In the genomic region with DNA sequence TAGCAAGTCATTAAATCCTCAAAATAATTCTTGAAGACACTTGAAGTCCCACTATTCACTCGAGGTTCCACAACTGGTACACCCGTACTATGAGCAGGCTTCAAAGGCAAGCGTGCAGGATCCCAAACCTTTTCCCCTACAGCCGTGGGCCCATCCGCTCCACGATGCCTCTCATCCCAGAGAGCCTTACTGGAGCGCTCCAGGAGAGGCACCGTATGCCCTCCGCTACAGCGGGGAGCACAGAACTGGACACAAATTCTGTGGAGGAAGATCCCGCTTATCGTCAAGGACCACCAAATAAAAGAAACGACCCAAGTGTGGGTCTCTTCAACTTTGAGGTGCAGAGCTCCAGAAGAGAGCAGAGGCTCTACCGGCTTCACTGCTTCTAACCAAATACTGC, we compare ENCODE assay signal across 8 cellular contexts. TPM values are rescaled to one million over a fixed set of nuclear protein-coding genes. Genes with fewer than 3 reads are reported as not detected.
DNase-seq lines count a peak whose midpoint lies in the region; ATAC-seq, FAIRE-seq and TF ChIP-seq lines count a peak whose summit lies in the region.

No MANE protein-coding gene starts in this region.

- intact Hi-C loops in activated CD4-positive, alpha-beta T cell treated with anti-CD3 and anti-CD28 coated beads, Interleukin-2, amount 10 ng/mL, durations not matched to agents 24 days and 14 days (cut with micrococcal nuclease), result loop anchor here (1.0 to 5.0 kb wide), 3 partner anchors 26 to 183 kb away; a partner anchor contains a TSS
- intact Hi-C loops in transverse colon (cut with DNase I; ENCODE audit: low total_unique reads), result no loop called here

- H3K9ac ChIP-seq in liver (ENCODE audit: low read depth in 1 of 2, low read length in 2 of 2), result peak overlapping the region; percentile 73 to 88

- no peak for FAIRE-seq in RCC 7860 (lab: Jason Lieb, UNC)

- no peak for TF ChIP-seq RAD21 in liver (IDR thresholded peaks at IDR 0.05)

- H3K27ac ChIP-seq in liver (ENCODE audit: low read depth in 1 of 2, low read length in 2 of 2), result peak overlapping the region; percentile 18 to 66
- peak overlapping the region; percentile 49 to 87 (median 80) for H3K27ac ChIP-seq in transverse colon

- peaks cover 15% of the 10 kb centered on the region for H3K4me1 Mint-ChIP-seq in activated CD4-positive, alpha-beta T cell treated with anti-CD3 and anti-CD28 coated beads, Interleukin-2, amount 10 ng/mL, durations not matched to agents 24 days and 14 days

- no peaks in the 10 kb centered on the region for H3K27me3 Mint-ChIP-seq in activated CD4-positive, alpha-beta T cell treated with anti-CD3 and anti-CD28 coated beads, Interleukin-2, amount 10 ng/mL, durations not matched to agents 24 days and 14 days

- in situ Hi-C loops in astrocyte of the cerebellum (cut with HindIII; ENCODE audit: low sequenced_read_pairs), result loop anchor here (25.0 kb wide), 1 partner anchor 186 kb away; a partner anchor contains a TSS
- in situ Hi-C loops in transverse colon (cut with MboI; ENCODE audit: low pct_ligation_motif_present in 1 of 4, low pct_unique_long_range_greater_than_20kb in 1 of 4, low sequenced_read_pairs in 3 of 4), result loop anchor here in 1 of 4 donors (25.0 kb wide), 1 partner anchor 111 kb away; no protein-coding TSS in a partner anchor

- peaks cover 3 to 20% (median 14%) of the 10 kb centered on the region in 4 donors for H3K4me1 ChIP-seq in liver (ENCODE audit: control insufficient read depth in 4 of 4, insufficient read depth in 4 of 4, low read length in 3 of 4)
- peaks cover 7 to 18% (median 15%) of the 10 kb centered on the region in 4 donors for H3K4me1 ChIP-seq in transverse colon

- H3K9me3 Mint-ChIP-seq in activated CD4-positive, alpha-beta T cell treated with anti-CD3 and anti-CD28 coated beads, Interleukin-2, amount 10 ng/mL, durations not matched to agents 24 days and 14 days, result no peaks in the 10 kb centered on the region

- peak; percentile 63 for DNase-seq in activated CD4-positive, alpha-beta T cell treated with anti-CD3 and anti-CD28 coated beads, Interleukin-2, amount 10 ng/mL, durations not matched to agents 24 days and 14 days
- DNase-seq in activated CD4-positive, alpha-beta T cell treated with anti-CD3 and anti-CD28 coated beads for 4 hours, result no peak
- DNase-seq in astrocyte of the cerebellum (ENCODE audit: low read depth) (no peak), transverse colon (no peak), NCI-H1105 treated with DMSO at 0.1 percent for 48 hours (lab: John Stamatoyannopoulos, UW) (no peak), RCC 7860 (ENCODE audit: low spot score) (no peak)

- H3K27ac Mint-ChIP-seq in activated CD4-positive, alpha-beta T cell treated with anti-CD3 and anti-CD28 coated beads, Interleukin-2, amount 10 ng/mL, durations not matched to agents 24 days and 14 days, result peak overlapping the region; percentile 95

- H3K4me3 ChIP-seq in astrocyte of the cerebellum (ENCODE audit: low read depth, low read length) (peak overlapping the region; percentile 81), liver (ENCODE audit: low read depth in 1 of 3, low read length in 3 of 3) (peak overlapping the region; percentile 77 to 98 (median 97)), transverse colon (peak overlapping the region; percentile 57 to 94 (median 78))

- WGBS in liver, result under 1% methylated on average over 14 of the region's 14 CpGs
- WGBS in transverse colon (ENCODE audit: low coverage in 1 of 2), 2 donors, result 0% methylated on average over 11 of the region's 14 CpGs; no CpG with 5 or more reads in 1 of the 2 donors

- H3K4me3 Mint-ChIP-seq in activated CD4-positive, alpha-beta T cell treated with anti-CD3 and anti-CD28 coated beads, Interleukin-2, amount 10 ng/mL, durations not matched to agents 24 days and 14 days, result peak overlapping the region; percentile 95

- TF ChIP-seq CTCF in astrocyte of the cerebellum (IDR thresholded peaks at IDR 0.05; ENCODE audit: low read depth, low read length, missing control alignments) (no peak), liver (IDR thresholded peaks at IDR 0.05; ENCODE audit: low read depth, low read length, missing input control) (no peak), transverse colon (IDR thresholded peaks at IDR 0.05) (no peak)

- H3K27me3 ChIP-seq in liver (ENCODE audit: control insufficient read depth in 4 of 4, insufficient read depth in 4 of 4, low read length in 3 of 4) (no peaks in the 10 kb centered on the region), transverse colon (no peaks in the 10 kb centered on the region)

- TF ChIP-seq EP300 in transverse colon (IDR thresholded peaks at IDR 0.05; ENCODE audit: low read depth), result no peak

- H3K36me3 ChIP-seq in liver (ENCODE audit: control insufficient read depth in 4 of 4, insufficient read depth in 3 of 4, low read depth in 1 of 4, low read length in 3 of 4) (peaks cover 15 to 33% (median 21%) of the 10 kb centered on the region in 4 donors), transverse colon (peaks cover 0 to 19% (median 6%) of the 10 kb centered on the region in 4 donors)

- no peak for TF ChIP-seq POLR2A in transverse colon (IDR thresholded peaks at IDR 0.05)

- H3K9me3 ChIP-seq in liver (ENCODE audit: control insufficient read depth in 4 of 4, low read length in 3 of 4) (no peaks in the 10 kb centered on the region), transverse colon (no peaks in the 10 kb centered on the region)

- ATAC-seq in GM21367 (IDR thresholded peaks at IDR 0.05; ENCODE audit: unreplicated experiment), result no peak

- H3K36me3 Mint-ChIP-seq in activated CD4-positive, alpha-beta T cell treated with anti-CD3 and anti-CD28 coated beads, Interleukin-2, amount 10 ng/mL, durations not matched to agents 24 days and 14 days (ENCODE audit: low read depth), result peaks cover 45% of the 10 kb centered on the region

TF ChIP-seq in liver, 16 proteins besides CTCF, POLR2A, EP300 and RAD21 (continues in another document):
- no peak for TF ChIP-seq HNF4A (conservative IDR thresholded peaks at IDR 0.05)
- TF ChIP-seq RXRA (IDR thresholded peaks at IDR 0.05), result no peak
- TF ChIP-seq, protein P1, sequence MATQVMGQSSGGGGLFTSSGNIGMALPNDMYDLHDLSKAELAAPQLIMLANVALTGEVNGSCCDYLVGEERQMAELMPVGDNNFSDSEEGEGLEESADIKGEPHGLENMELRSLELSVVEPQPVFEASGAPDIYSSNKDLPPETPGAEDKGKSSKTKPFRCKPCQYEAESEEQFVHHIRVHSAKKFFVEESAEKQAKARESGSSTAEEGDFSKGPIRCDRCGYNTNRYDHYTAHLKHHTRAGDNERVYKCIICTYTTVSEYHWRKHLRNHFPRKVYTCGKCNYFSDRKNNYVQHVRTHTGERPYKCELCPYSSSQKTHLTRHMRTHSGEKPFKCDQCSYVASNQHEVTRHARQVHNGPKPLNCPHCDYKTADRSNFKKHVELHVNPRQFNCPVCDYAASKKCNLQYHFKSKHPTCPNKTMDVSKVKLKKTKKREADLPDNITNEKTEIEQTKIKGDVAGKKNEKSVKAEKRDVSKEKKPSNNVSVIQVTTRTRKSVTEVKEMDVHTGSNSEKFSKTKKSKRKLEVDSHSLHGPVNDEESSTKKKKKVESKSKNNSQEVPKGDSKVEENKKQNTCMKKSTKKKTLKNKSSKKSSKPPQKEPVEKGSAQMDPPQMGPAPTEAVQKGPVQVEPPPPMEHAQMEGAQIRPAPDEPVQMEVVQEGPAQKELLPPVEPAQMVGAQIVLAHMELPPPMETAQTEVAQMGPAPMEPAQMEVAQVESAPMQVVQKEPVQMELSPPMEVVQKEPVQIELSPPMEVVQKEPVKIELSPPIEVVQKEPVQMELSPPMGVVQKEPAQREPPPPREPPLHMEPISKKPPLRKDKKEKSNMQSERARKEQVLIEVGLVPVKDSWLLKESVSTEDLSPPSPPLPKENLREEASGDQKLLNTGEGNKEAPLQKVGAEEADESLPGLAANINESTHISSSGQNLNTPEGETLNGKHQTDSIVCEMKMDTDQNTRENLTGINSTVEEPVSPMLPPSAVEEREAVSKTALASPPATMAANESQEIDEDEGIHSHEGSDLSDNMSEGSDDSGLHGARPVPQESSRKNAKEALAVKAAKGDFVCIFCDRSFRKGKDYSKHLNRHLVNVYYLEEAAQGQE (IDR thresholded peaks at IDR 0.05), result no peak
- TF ChIP-seq YY1 (IDR thresholded peaks at IDR 0.05), result no peak
- no peak for TF ChIP-seq FOXA1 (IDR thresholded peaks at IDR 0.05)
- no peak for TF ChIP-seq FOXA2 (IDR thresholded peaks at IDR 0.05)
- TF ChIP-seq HNF4G (IDR thresholded peaks at IDR 0.05), result no peak
- TF ChIP-seq, protein P2, sequence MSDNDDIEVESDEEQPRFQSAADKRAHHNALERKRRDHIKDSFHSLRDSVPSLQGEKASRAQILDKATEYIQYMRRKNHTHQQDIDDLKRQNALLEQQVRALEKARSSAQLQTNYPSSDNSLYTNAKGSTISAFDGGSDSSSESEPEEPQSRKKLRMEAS (IDR thresholded peaks at IDR 0.05), result no peak
- no peak for TF ChIP-seq EGR1 (IDR thresholded peaks at IDR 0.05; ENCODE audit: low read depth in 2 of 2)
- no peak for TF ChIP-seq NR2F2 (IDR thresholded peaks at IDR 0.05)
- TF ChIP-seq SP1 (IDR thresholded peaks at IDR 0.05), result no peak
- TF ChIP-seq JUND (IDR thresholded peaks at IDR 0.05), result no peak
- TF ChIP-seq, protein P3, sequence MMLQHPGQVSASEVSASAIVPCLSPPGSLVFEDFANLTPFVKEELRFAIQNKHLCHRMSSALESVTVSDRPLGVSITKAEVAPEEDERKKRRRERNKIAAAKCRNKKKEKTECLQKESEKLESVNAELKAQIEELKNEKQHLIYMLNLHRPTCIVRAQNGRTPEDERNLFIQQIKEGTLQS (IDR thresholded peaks at IDR 0.05), result no peak

RNA-seq across cellular contexts. Expression of a gene that starts 0.5 kb away (rescaled TPM):
- total RNA-seq in activated CD4-positive, alpha-beta T cell treated with anti-CD3 and anti-CD28 coated beads, Interleukin-2, amount 10 ng/mL, durations not matched to agents 24 days and 14 days, result 86.7 and 86.8 TPM in 2 replicates
- total RNA-seq in liver, result 10 to 100 TPM; 10.6 to 20.2 TPM
- 10 to 100 TPM in 1 of 2 donors, 1 to 10 TPM in 1; 8.8 to 16.9 TPM for polyA plus RNA-seq in liver
- total RNA-seq in transverse colon, result 10 to 100 TPM in 3 of 4 donors, 1 to 10 TPM in 1; 8.9 to 29.1 (median 12.7) TPM

RNA-seq across cellular contexts. Expression of a gene that starts 25.8 kb away (rescaled TPM):
- total RNA-seq in activated CD4-positive, alpha-beta T cell treated with anti-CD3 and anti-CD28 coated beads, Interleukin-2, amount 10 ng/mL, durations not matched to agents 24 days and 14 days, result 3.2 and 4.1 TPM in 2 replicates
- total RNA-seq in liver, result 100 to 1,000 TPM in 1 of 2 donors, 10 to 100 TPM in 1; 60.5 to 109 TPM
- 100 to 1,000 TPM in 1 of 2 donors, 10 to 100 TPM in 1; 65.7 to 124 TPM for polyA plus RNA-seq in liver
- 10 to 100 TPM in 3 of 4 donors, 1 to 10 TPM in 1; 7.1 to 15.3 (median 12.4) TPM for total RNA-seq in transverse colon

RNA-seq across cellular contexts. Expression of a gene that starts 50.8 kb away (rescaled TPM):
- total RNA-seq in activated CD4-positive, alpha-beta T cell treated with anti-CD3 and anti-CD28 coated beads, Interleukin-2, amount 10 ng/mL, durations not matched to agents 24 days and 14 days, result 0.65 and 1.1 TPM in 2 replicates
- 1 to 10 TPM in 1 of 2 donors, under 1 TPM in 1; 0.59 to 1.9 TPM for total RNA-seq in liver
- under 1 TPM in 1 of 2 donors, not detected in 1; 0.01 TPM for polyA plus RNA-seq in liver
- not detected for total RNA-seq in transverse colon
